Comparison of ENCODE assay signal across 12 cellular contexts in genomic region chr16:24734382-24734781, GRCh38. TPM values are rescaled to one million over a fixed set of nuclear protein-coding genes. Genes with fewer than 3 reads are reported as not detected.
DNase-seq lines count a peak whose midpoint lies in the region; ATAC-seq and TF ChIP-seq lines count a peak whose summit lies in the region.
"Had no signal": no experiment of that assay in that cellular context is flagged by ENCODE, and none has a peak within 500 bp of the region (broad histone marks: within the 10 kb centered on the region; RNA-seq: fewer than 3 reads in every experiment).

No MANE protein-coding gene starts in this region.

- intact Hi-C loops in stomach (cut with DNase I; ENCODE audit: low total_unique reads), result no loop called here

- TF ChIP-seq POLR2A in stomach (IDR thresholded peaks at IDR 0.05), result no peak

- H3K4me3 ChIP-seq in GM12865 (ENCODE audit: low read depth, low read length) (no peak overlapping the region), stomach (no peak overlapping the region)

- TF ChIP-seq EP300 in stomach (IDR thresholded peaks at IDR 0.05), result no peak

- H3K4me1 ChIP-seq in stomach, result peaks cover 60 to 91% (median 80%) of the 10 kb centered on the region in 4 donors

- H3K27ac ChIP-seq in stomach, result peak overlapping the region in 4 of 5 donors; percentile 39 to 95 (median 63)
- H3K27ac ChIP-seq: epithelial cell of prostate, neutrophil had no signal

- TF ChIP-seq CTCF in GM12865 (IDR thresholded peaks at IDR 0.05; ENCODE audit: insufficient read depth, low read depth, low read length, missing control alignments) (no peak), stomach (IDR thresholded peaks at IDR 0.05) (no peak)

- H3K9me3 ChIP-seq in stomach, result no peaks in the 10 kb centered on the region
- H3K9me3 ChIP-seq: neutrophil had no signal

- DNase-seq in GM12865 (ENCODE audit: low read depth) (peak; percentile 65), dedifferentiated amniotic fluid mesenchymal stem cell (ENCODE audit: extremely low spot score) (peak; percentile 64), stomach (no peak), SHP77 treated with DMSO at 0.1 percent for 48 hours (lab: John Stamatoyannopoulos, UW) (no peak), RKO (ENCODE audit: low spot score) (no peak)
- DNase-seq: activated CD4-positive, alpha-beta T cell treated with anti-CD3 and anti-CD28 coated beads, Interleukin-2, amount 10 ng/mL, durations not matched to agents 7 days and 5 days; amniotic stem cell; EL had no signal

- ATAC-seq in HG02885 (IDR thresholded peaks at IDR 0.05; ENCODE audit: poor library complexity, unreplicated experiment) (peak; percentile 49), GM21526 (IDR thresholded peaks at IDR 0.05; ENCODE audit: low FRiP score, unreplicated experiment) (no peak)

- H3K27me3 ChIP-seq in stomach, result no peaks in the 10 kb centered on the region
- H3K27me3 ChIP-seq: neutrophil had no signal

- 65 to 92% (median 79%) methylated on average over 1 of the region's 1 CpG for WGBS in stomach, 5 donors

- peaks cover 0 to 27% (median 14%) of the 10 kb centered on the region in 4 donors for H3K36me3 ChIP-seq in stomach
- H3K36me3 ChIP-seq: neutrophil had no signal

RNA-seq across cellular contexts. Expression of gene TNRC6A, which starts 4.9 kb away (rescaled TPM):
- total RNA-seq in stomach, result 10 to 100 TPM; 37.1 to 59.6 (median 47.3) TPM
- 10 to 100 TPM in 1 of 3 donors, 1 to 10 TPM in 2; 6.8 to 30.2 (median 10.0) TPM for polyA plus RNA-seq in stomach

Comparison
In these comparisons a context has a peak if more than half of its experiments do, and no peak if none do; other contexts are left out.
1. DNase-seq: peak in GM12865 (single experiment) and dedifferentiated amniotic fluid mesenchymal stem cell (single experiment); none in stomach (single experiment), SHP77 treated with DMSO at 0.1 percent for 48 hours (single experiment) and RKO (single experiment).